ENCODE assay signal across 7 cellular contexts in genomic region chr14:64636208-64636979, GRCh38.
DNase-seq lines count a peak whose midpoint lies in the region; TF ChIP-seq lines count a peak whose summit lies in the region.

No MANE protein-coding gene starts in this region.

- H3K4me3 ChIP-seq in HL-60 (replicated peaks; ENCODE audit: insufficient read depth, low read length) (no peak overlapping the region), NT2/D1 (ENCODE audit: insufficient read length, low read depth) (no peak overlapping the region), mucosa of rectum (ENCODE audit: low read length in 2 of 2) (peak overlapping the region; percentile 10 to 43)

- H3K27ac ChIP-seq in HL-60 (replicated peaks): no peak overlapping the region
- H3K27ac ChIP-seq in mucosa of rectum (ENCODE audit: low read depth in 2 of 2, low read length in 2 of 2): peak overlapping the region in 1 of 2 donors; percentile 32

- in situ Hi-C loops in GM13976 (cut with MboI; ENCODE audit: low sequenced_read_pairs, unreplicated experiment): loop anchor here (10.0 kb wide), 1 partner anchor 292 kb away; no protein-coding TSS in a partner anchor

- H3K4me1 ChIP-seq in NT2/D1 (ENCODE audit: insufficient read depth, insufficient read length) (peaks cover 2% of the 10 kb centered on the region), mucosa of rectum (ENCODE audit: control insufficient read depth in 2 of 2, insufficient read depth in 2 of 2, low read length in 2 of 2) (peaks cover 4 to 16% of the 10 kb centered on the region in 2 donors)

- H3K9me3 ChIP-seq in NT2/D1 (ENCODE audit: insufficient read depth, low read length) (no peaks in the 10 kb centered on the region), mucosa of rectum (ENCODE audit: control insufficient read depth in 2 of 2, low read length in 2 of 2) (no peaks in the 10 kb centered on the region)

- H3K9ac ChIP-seq in NT2/D1 (ENCODE audit: insufficient read length, low read depth) (no peak overlapping the region), mucosa of rectum (ENCODE audit: low read depth in 1 of 2, low read length in 2 of 2) (peak overlapping the region; percentile 44 to 49)

- H3K36me3 ChIP-seq in NT2/D1 (ENCODE audit: insufficient read depth, insufficient read length, low read length) (no peaks in the 10 kb centered on the region), mucosa of rectum (ENCODE audit: control insufficient read depth in 2 of 2, insufficient read depth in 2 of 2, low read length in 2 of 2) (no peaks in the 10 kb centered on the region)

- peak; percentile 76 for TF ChIP-seq CTCF in GM13976 (IDR thresholded peaks at IDR 0.05; ENCODE audit: borderline replicate concordance, control extremely low read depth, extremely low read depth, insufficient read depth, missing control alignments)
- peak; percentile 32 for TF ChIP-seq CTCF in HL-60 (IDR thresholded peaks at IDR 0.05; ENCODE audit: insufficient read depth, low read length)

- no peaks in the 10 kb centered on the region for H3K27me3 ChIP-seq in HL-60 (ENCODE audit: insufficient read depth, poor library complexity, severe bottlenecking)
- no peaks in the 10 kb centered on the region for H3K27me3 ChIP-seq in NT2/D1 (ENCODE audit: insufficient read depth, insufficient read length)
- H3K27me3 ChIP-seq in mucosa of rectum (ENCODE audit: control insufficient read depth in 2 of 2, insufficient read depth in 2 of 2, low read length in 2 of 2): no peaks in the 10 kb centered on the region

- DNase-seq in GM13976 (ENCODE audit: low spot score): peak; percentile 84
- DNase-seq in HL-60 (ENCODE audit: low read depth in 1 of 2, low spot score in 1 of 2): peak; percentile 21 to 36
- DNase-seq in NT2/D1 (ENCODE audit: low read depth, low spot score): peak; percentile 46
- DNase-seq in activated CD8-positive, alpha-beta memory T cell treated with anti-CD3 and anti-CD28 coated beads, Interleukin-2, amount 50 U/mL, for 24 hours (ENCODE audit: extremely low read depth): peak; percentile 31
- DNase-seq in epidermal melanocyte (ENCODE audit: insufficient read length, low spot score): peak; percentile 69
- DNase-seq in stimulated activated CD8-positive, alpha-beta memory T cell treated with anti-CD3 and anti-CD28 coated beads, Interleukin-4, amount 100 ng/mL, for 48 hours: peak; percentile 85

Comparison
In these comparisons a context has a peak if more than half of its experiments do, and no peak if none do; other contexts are left out.
1. DNase-seq: peak in every context shown above with its lines; median percentile 85 in stimulated activated CD8-positive, alpha-beta memory T cell treated with anti-CD3 and anti-CD28 coated beads, Interleukin-4, amount 100 ng/mL, for 48 hours; 84 in GM13976; 69 in epidermal melanocyte; 46 in NT2/D1; 31 in activated CD8-positive, alpha-beta memory T cell treated with anti-CD3 and anti-CD28 coated beads, Interleukin-2, amount 50 U/mL, for 24 hours; 28 in HL-60.
2. H3K4me3 ChIP-seq: peak in mucosa of rectum (2 of 2); none in HL-60 (single experiment) and NT2/D1 (single experiment).